16 cellular contexts compared by ENCODE assay signal in genomic region chr17:69485901-69486643, GRCh38.
DNase-seq lines count a peak whose midpoint lies in the region; ATAC-seq, FAIRE-seq and TF ChIP-seq lines count a peak whose summit lies in the region.
"Had no signal": no experiment of that assay in that cellular context is flagged by ENCODE, and none has a peak within 500 bp of the region (broad histone marks: within the 10 kb centered on the region; RNA-seq: fewer than 3 reads in every experiment).

No MANE protein-coding gene starts in this region.

- SMC1A ChIA-PET in GM12878 (lab: Charles Lee; ENCODE audit: uncharacterized antibody, unreplicated experiment): interaction anchor here (0.7 kb wide), 1 partner anchor 18 kb away, joined by 3 read pairs; no protein-coding TSS in a partner anchor

- 56% methylated on average over 3 of the region's 3 CpGs for WGBS in GM12878 (ENCODE audit: insufficient coverage, insufficient replicate concordance, low lambda C conversion rate, missing lambda C conversion rate)

- no peak overlapping the region for H3K4me3 Mint-ChIP-seq in effector memory CD8-positive, alpha-beta T cell
- H3K4me3 Mint-ChIP-seq: CD4-positive, CD25-positive, alpha-beta regulatory T cell had no signal

- H3K27me3 ChIP-seq in GM12878 (replicated peaks in 1 of 2; ENCODE audit: control insufficient read depth in 2 of 2, insufficient read depth in 2 of 2, low read length in 1 of 2) (no peaks in the 10 kb centered on the region), layer of hippocampus (ENCODE audit: control insufficient read depth, insufficient read depth, low read length) (no peaks in the 10 kb centered on the region)
- H3K27me3 ChIP-seq: SJCRH30 had no signal

- no peak overlapping the region for H3K4me3 ChIP-seq in AG10803 (ENCODE audit: low read length)
- no peak overlapping the region for H3K4me3 ChIP-seq in GM12878
- H3K4me3 ChIP-seq: lung, SJCRH30 had no signal

- intact Hi-C loops in GM12878 (cut with micrococcal nuclease; ENCODE audit: unreplicated experiment): no loop called here

- DNase-seq in AG10803 (ENCODE audit: low read depth) (peak; percentile 6), GM12891 (ENCODE audit: insufficient read length, low spot score) (no peak), GM12878 (ENCODE audit: low read depth, low spot score) (no peak), ACHN (no peak), GM10248 (ENCODE audit: extremely low spot score) (no peak)
- DNase-seq in effector memory CD8-positive, alpha-beta T cell: no peak
- DNase-seq: CD4-positive, CD25-positive, alpha-beta regulatory T cell; GOT3; head of caudate nucleus; nucleus accumbens; stimulated activated CD4-positive, alpha-beta T cell treated with anti-CD3 and anti-CD28 coated beads, Interleukin-2, amount 100 ng/mL, for 24 hours; stimulated activated naive CD4-positive, alpha-beta T cell had no signal

- no peak for TF ChIP-seq EP300 in GM12878 (IDR thresholded peaks at IDR 0.05; ENCODE audit: borderline replicate concordance in 1 of 2, control insufficient read depth in 1 of 2, low read depth in 2 of 2, low read length in 2 of 2)

- peak overlapping the region; percentile 6; the same call in 1 of the 2 replicates for H2AFZ ChIP-seq in GM12878 (ENCODE audit: control insufficient read depth, low read depth, low read length)

- H3K27ac Mint-ChIP-seq in effector memory CD8-positive, alpha-beta T cell: no peak overlapping the region
- H3K27ac Mint-ChIP-seq: CD4-positive, CD25-positive, alpha-beta regulatory T cell had no signal

- H3K4me1 Mint-ChIP-seq in effector memory CD8-positive, alpha-beta T cell (ENCODE audit: low read depth in 2 of 2): peaks cover 6 to 23% of the 10 kb centered on the region in 2 donors

- no peak for TF ChIP-seq POLR2A in GM12891 (IDR thresholded peaks at IDR 0.05; ENCODE audit: low read depth, low read length)
- TF ChIP-seq POLR2A in GM12878 (IDR thresholded peaks at IDR 0.05; ENCODE audit: low read depth, low read length): no peak

- no peaks in the 10 kb centered on the region for H3K4me1 ChIP-seq in GM12878 (ENCODE audit: control insufficient read depth, insufficient read depth, low read length)
- H3K4me1 ChIP-seq: SJCRH30 had no signal

- RAD21 ChIA-PET in GM12878 (lab: Charles Lee; ENCODE audit: unreplicated experiment): no interaction called here

- POLR2A ChIA-PET in GM12878 (lab: Charles Lee): no interaction called here
- POLR2A ChIA-PET in GM10248 (lab: Yijun Ruan, JAX): no interaction called here

- no peak overlapping the region for H3K9ac ChIP-seq in GM12878 (ENCODE audit: control insufficient read depth, insufficient read depth, low read length)

- no TSS peak for BruUV-seq in GM12878 (replicated peaks; lab: Mats Ljungman, UMichigan)

- no peaks in the 10 kb centered on the region for H3K9me3 Mint-ChIP-seq in effector memory CD8-positive, alpha-beta T cell

- FAIRE-seq in GM12891 (lab: Jason Lieb, UNC) (peak; percentile 73), GM12878 (lab: Jason Lieb, UNC) (no peak)

- TF ChIP-seq CTCF in AG10803 (conservative IDR thresholded peaks at IDR 0.05; ENCODE audit: low read length): no peak
- TF ChIP-seq CTCF in GM12878 (IDR thresholded peaks at IDR 0.05 in 2 of 3, conservative IDR thresholded peaks at IDR 0.05 in 1 of 3; ENCODE audit: control insufficient read depth in 2 of 3, extremely low read depth in 1 of 3, insufficient read depth in 1 of 3, low read depth in 3 of 3, low read length in 3 of 3): no peak
- no peak for TF ChIP-seq CTCF in GM10248 (IDR thresholded peaks at IDR 0.05; ENCODE audit: control extremely low read depth, extremely low read depth, low read depth, missing control alignments)

- CTCF ChIA-PET in GM12878 (lab: Yijun Ruan, JAX): interaction anchor here (0.8 kb wide), 1 partner anchor 91 kb away, joined by 3 read pairs; no protein-coding TSS in a partner anchor
- CTCF ChIA-PET in GM10248 (lab: Yijun Ruan, JAX): interaction anchor here (1.3 to 1.6 kb wide), 2 partner anchors 10 to 21 kb away, joined by 3 to 4 read pairs; no protein-coding TSS in a partner anchor

- no peak overlapping the region for H3K4me2 ChIP-seq in GM12878 (ENCODE audit: control insufficient read depth, insufficient read depth)

- no peaks in the 10 kb centered on the region for H3K79me2 ChIP-seq in GM12878 (ENCODE audit: control insufficient read depth, insufficient read depth, low read length)

- no peak overlapping the region for H3K27ac ChIP-seq in GM12878 (ENCODE audit: control insufficient read depth, insufficient read depth)
- peak overlapping the region; percentile 8 for H3K27ac ChIP-seq in layer of hippocampus (ENCODE audit: low read depth, low read length)
- H3K27ac ChIP-seq: SJCRH30 had no signal

- TF ChIP-seq RAD21 in GM12878 (IDR thresholded peaks at IDR 0.05; ENCODE audit: insufficient read depth, low read depth, low read length): no peak

- no peaks in the 10 kb centered on the region for H3K36me3 Mint-ChIP-seq in effector memory CD8-positive, alpha-beta T cell (ENCODE audit: insufficient read depth)

- no peaks in the 10 kb centered on the region for H3K27me3 Mint-ChIP-seq in effector memory CD8-positive, alpha-beta T cell
- H3K27me3 Mint-ChIP-seq: CD4-positive, CD25-positive, alpha-beta regulatory T cell had no signal

- no peaks in the 10 kb centered on the region for H3K36me3 ChIP-seq in GM12878 (ENCODE audit: control insufficient read depth in 2 of 2, insufficient read depth in 2 of 2, low read length in 1 of 2)
- H3K36me3 ChIP-seq: SJCRH30 had no signal

- ATAC-seq in GM12878: no peak
- no peak for ATAC-seq in GM18519 (IDR thresholded peaks at IDR 0.05; ENCODE audit: low FRiP score, unreplicated experiment)
- ATAC-seq in effector memory CD8-positive, alpha-beta T cell (replicated peaks): no peak

- H4K20me1 ChIP-seq in GM12878 (ENCODE audit: control insufficient read depth, insufficient read depth): no peaks in the 10 kb centered on the region

- in situ Hi-C loops in GM12878 (cut with MboI) (no loop called here), ACHN (cut with HindIII; ENCODE audit: low pct_ligation_motif_present, low pct_unique_long_range_greater_than_20kb, low sequenced_read_pairs) (no loop called here)

- H3K9me3 ChIP-seq in GM12878 (replicated peaks; ENCODE audit: control insufficient read depth, insufficient read depth, low read length): no peaks in the 10 kb centered on the region; the same call in 1 of the 3 replicates
- H3K9me3 ChIP-seq: SJCRH30 had no signal

TF ChIP-seq in GM12891, 5 proteins besides CTCF, POLR2A, EP300 and RAD21:
- TF ChIP-seq SPI1 (IDR thresholded peaks at IDR 0.05; ENCODE audit: low read depth, low read length) (no peak), TAF1 (IDR thresholded peaks at IDR 0.05; ENCODE audit: low read depth, low read length) (no peak), POU2F2 (IDR thresholded peaks at IDR 0.05; ENCODE audit: low read depth, low read length) (no peak), PAX5 (IDR thresholded peaks at IDR 0.05; ENCODE audit: insufficient read depth, low read length, severe bottlenecking) (no peak), POLR2AphosphoS5 (IDR thresholded peaks at IDR 0.05; ENCODE audit: low read depth, low read length) (no peak)

TF ChIP-seq in GM12878, 131 proteins besides CTCF, POLR2A, EP300 and RAD21:
- TF ChIP-seq SMAD1 (IDR thresholded peaks at IDR 0.05; ENCODE audit: low read depth, partially characterized antibody): peak; percentile 68
- no peak for TF ChIP-seq TCF12 (IDR thresholded peaks at IDR 0.05; ENCODE audit: low read depth, low read length)
